In genomic region chr5:90474235-90475107, GRCh38 we compare ENCODE assay signal across 8 cellular contexts. TPM values are rescaled to one million over a fixed set of nuclear protein-coding genes. Genes with fewer than 3 reads are reported as not detected.
DNase-seq lines count a peak whose midpoint lies in the region; ATAC-seq and TF ChIP-seq lines count a peak whose summit lies in the region.

MBLAC2 (minus strand) TSS chr5:90474771; CDS start chr5:90474292, 479 bp downstream.
POLR3G (plus strand) TSS chr5:90474864; CDS start chr5:90485568, 10,704 bp downstream.

- ATAC-seq in GM19035 (IDR thresholded peaks at IDR 0.05; ENCODE audit: unreplicated experiment) (peak; percentile 86), HG03342 (IDR thresholded peaks at IDR 0.05; ENCODE audit: unreplicated experiment) (peak; percentile 85)

- H3K36me3 Mint-ChIP-seq in chondrocyte (ENCODE audit: low read depth) = no peaks in the 10 kb centered on the region

- TF ChIP-seq CTCF in chondrocyte (IDR thresholded peaks at IDR 0.05) = peak; percentile 80

- peaks cover 18% of the 10 kb centered on the region for H3K4me1 Mint-ChIP-seq in chondrocyte (ENCODE audit: low read depth)

- H3K27me3 Mint-ChIP-seq in chondrocyte (ENCODE audit: low read depth) = no peaks in the 10 kb centered on the region

- no peaks in the 10 kb centered on the region for H3K9me3 Mint-ChIP-seq in chondrocyte (ENCODE audit: low read depth)

- H3K4me3 Mint-ChIP-seq in chondrocyte (ENCODE audit: unreplicated experiment) = peak within 1 kb of the TSS; percentile 96

- peak within 1 kb of the TSS; percentile 88 for H3K27ac Mint-ChIP-seq in chondrocyte (ENCODE audit: unreplicated experiment)

- DNase-seq in Ammon's horn (ENCODE audit: low spot score) (peak; percentile 93), NCI-H446 treated with DMSO at 0.1 percent for 48 hours (lab: John Stamatoyannopoulos, UW) (peak; percentile 84), chondrocyte (ENCODE audit: low spot score) (peak; percentile 95), kidney tubule cell (ENCODE audit: low spot score) (peak; percentile 94)
- peak; percentile 88 for DNase-seq in activated CD4-positive, alpha-beta T cell treated with anti-CD3 and anti-CD28 coated beads for 1 hour
- DNase-seq in stimulated activated CD4-positive, alpha-beta T cell treated with anti-CD3 and anti-CD28 coated beads, Interleukin-1b, Interleukin-23, amount 100 ng/mL, for 1 hour (ENCODE audit: low read depth in 2 of 2) = peak; percentile 81 to 89

RNA-seq across cellular contexts. Expression of gene MBLAC2, which starts in this region (rescaled TPM):
- 6.6 to 8.2 TPM (median 7.1 TPM) in 3 replicates for total RNA-seq in chondrocyte

RNA-seq across cellular contexts. Expression of gene POLR3G, which starts in this region (rescaled TPM):
- 1.4 to 1.6 TPM (median 1.5 TPM) in 3 replicates for total RNA-seq in chondrocyte

Comparison
In these comparisons a context has a peak if more than half of its experiments do, and no peak if none do; other contexts are left out.
1. Peak in every context shown above with its lines: DNase-seq and ATAC-seq.